ENCODE assay signal across 8 cellular contexts in genomic region chr10:71319042-71319799, GRCh38. TPM values are rescaled to one million over a fixed set of nuclear protein-coding genes. Genes with fewer than 3 reads are reported as not detected.
DNase-seq lines count a peak whose midpoint lies in the region; ATAC-seq and TF ChIP-seq lines count a peak whose summit lies in the region.

SLC29A3 (plus strand) TSS chr10:71319259; CDS start chr10:71319310, 51 bp downstream.

- H3K27me3 ChIP-seq in Peyer's patch, result no peaks in the 10 kb centered on the region

- BruUV-seq in Calu3 (replicated peaks; lab: Mats Ljungman, UMichigan), result no TSS peak

- no peaks in the 10 kb centered on the region for H3K9me3 Mint-ChIP-seq in Calu3 (ENCODE audit: low read depth, unreplicated experiment)
- no peaks in the 10 kb centered on the region for H3K9me3 Mint-ChIP-seq in activated T-helper 1 cell treated with anti-CD3 and anti-CD28 coated beads, Interleukin-12 subunit alpha, Interleukin-12 subunit beta, Interleukin-2, Interleukin-4 antibody, amounts not matched to agents 30 ng/mL and 10 ng/mL and 1 ng/mL, durations not matched to agents 14 hours and 24 hours and 36 hours
- H3K9me3 Mint-ChIP-seq in natural killer cell, result no peaks in the 10 kb centered on the region

- peak; percentile 57 for ATAC-seq in GM21360 (IDR thresholded peaks at IDR 0.05; ENCODE audit: unreplicated experiment)
- ATAC-seq in natural killer cell, result peak; percentile 89 to 94 (median 90)

- CTCF ChIA-PET in Calu3 (lab: Charles Lee), result interaction anchor here (0.7 to 2.3 kb wide), 31 partner anchors 12 to 636 kb away, joined by 3 to 27 read pairs (median 4); partner anchors contain the start of gene CDH23

- H3K36me3 ChIP-seq in Peyer's patch, result no peaks in the 10 kb centered on the region

- H3K27ac Mint-ChIP-seq in Calu3 (ENCODE audit: unreplicated experiment), result peak within 1 kb of the TSS; percentile 6
- H3K27ac Mint-ChIP-seq in activated T-helper 1 cell treated with anti-CD3 and anti-CD28 coated beads, Interleukin-12 subunit alpha, Interleukin-12 subunit beta, Interleukin-2, Interleukin-4 antibody, amounts not matched to agents 30 ng/mL and 10 ng/mL and 1 ng/mL, durations not matched to agents 14 hours and 24 hours and 36 hours, result peak within 1 kb of the TSS; percentile 83
- H3K27ac Mint-ChIP-seq in natural killer cell, result peak within 1 kb of the TSS; percentile 34 to 91

- DNase-seq in Calu3 (peak; percentile 88), HuH-7 (ENCODE audit: low spot score) (peak; percentile 83), Peyer's patch (peak; percentile 81 to 90 (median 86)), fibroblast of peridontal ligament (ENCODE audit: extremely low read depth) (peak; percentile 48), natural killer cell (peak; percentile 73)
- DNase-seq in activated T-helper 1 cell treated with anti-CD3 and anti-CD28 coated beads, Interleukin-12 subunit alpha, Interleukin-12 subunit beta, Interleukin-2, Interleukin-4 antibody, amounts not matched to agents 30 ng/mL and 10 ng/mL and 1 ng/mL, durations not matched to agents 14 hours and 24 hours and 36 hours (ENCODE audit: low spot score), result peak; percentile 81
- peak; percentile 44 to 74 (median 66) for DNase-seq in stimulated activated naive CD4-positive, alpha-beta T cell (lab: John Stamatoyannopoulos, UW)

- peaks cover 16% of the 10 kb centered on the region for H3K36me3 Mint-ChIP-seq in Calu3 (ENCODE audit: insufficient read depth, unreplicated experiment)
- peaks cover 6% of the 10 kb centered on the region for H3K36me3 Mint-ChIP-seq in activated T-helper 1 cell treated with anti-CD3 and anti-CD28 coated beads, Interleukin-12 subunit alpha, Interleukin-12 subunit beta, Interleukin-2, Interleukin-4 antibody, amounts not matched to agents 30 ng/mL and 10 ng/mL and 1 ng/mL, durations not matched to agents 14 hours and 24 hours and 36 hours (ENCODE audit: low read depth)
- peaks cover 9% of the 10 kb centered on the region for H3K36me3 Mint-ChIP-seq in natural killer cell

- TF ChIP-seq POLR2A in Peyer's patch (IDR thresholded peaks at IDR 0.05), result peak; percentile 53 to 58

- H3K27ac ChIP-seq in Peyer's patch, result peak within 1 kb of the TSS; percentile 63 to 89 (median 76)

- intact Hi-C loops in Calu3 (cut with micrococcal nuclease; ENCODE audit: unreplicated experiment), result loop anchor here (2.0 to 10.0 kb wide), 2 partner anchors 58 to 166 kb away; no protein-coding TSS in a partner anchor
- intact Hi-C loops in activated T-helper 1 cell treated with anti-CD3 and anti-CD28 coated beads, Interleukin-12 subunit alpha, Interleukin-12 subunit beta, Interleukin-2, Interleukin-4 antibody, amounts not matched to agents 30 ng/mL and 10 ng/mL and 1 ng/mL, durations not matched to agents 14 hours and 24 hours and 36 hours (cut with micrococcal nuclease), result loop anchor here (1.0 kb wide), 6 partner anchors 58 to 577 kb away; partner anchors contain the start of gene PSAP
- intact Hi-C loops in natural killer cell (cut with micrococcal nuclease), result loop anchor here (1.0 to 5.0 kb wide), 3 partner anchors 58 to 388 kb away; no protein-coding TSS in a partner anchor

- TF ChIP-seq CTCF in Calu3 (IDR thresholded peaks at IDR 0.05; ENCODE audit: unreplicated experiment), result peak; percentile 60
- peak; percentile 30 to 65 (median 57) for TF ChIP-seq CTCF in Peyer's patch (IDR thresholded peaks at IDR 0.05)
- TF ChIP-seq CTCF in natural killer cell (IDR thresholded peaks at IDR 0.05), result peak; percentile 32

- H3K9me3 ChIP-seq in Peyer's patch, result no peaks in the 10 kb centered on the region

- H3K27me3 Mint-ChIP-seq in Calu3 (ENCODE audit: unreplicated experiment) (peaks cover under 1% of the 10 kb centered on the region), natural killer cell (ENCODE audit: low read depth in 2 of 2) (peaks cover 0 to 6% of the 10 kb centered on the region in 2 donors)
- peaks cover 1% of the 10 kb centered on the region for H3K27me3 Mint-ChIP-seq in activated T-helper 1 cell treated with anti-CD3 and anti-CD28 coated beads, Interleukin-12 subunit alpha, Interleukin-12 subunit beta, Interleukin-2, Interleukin-4 antibody, amounts not matched to agents 30 ng/mL and 10 ng/mL and 1 ng/mL, durations not matched to agents 14 hours and 24 hours and 36 hours (ENCODE audit: insufficient read depth)

- no peaks in the 10 kb centered on the region for H3K4me1 Mint-ChIP-seq in Calu3 (ENCODE audit: low read depth, unreplicated experiment)
- peaks cover 23% of the 10 kb centered on the region for H3K4me1 Mint-ChIP-seq in activated T-helper 1 cell treated with anti-CD3 and anti-CD28 coated beads, Interleukin-12 subunit alpha, Interleukin-12 subunit beta, Interleukin-2, Interleukin-4 antibody, amounts not matched to agents 30 ng/mL and 10 ng/mL and 1 ng/mL, durations not matched to agents 14 hours and 24 hours and 36 hours (ENCODE audit: low read depth)
- H3K4me1 Mint-ChIP-seq in natural killer cell, result peaks cover 19 to 34% of the 10 kb centered on the region in 2 donors

- H3K4me3 Mint-ChIP-seq in Calu3 (ENCODE audit: low read depth, unreplicated experiment), result peak within 1 kb of the TSS; percentile 86
- H3K4me3 Mint-ChIP-seq in activated T-helper 1 cell treated with anti-CD3 and anti-CD28 coated beads, Interleukin-12 subunit alpha, Interleukin-12 subunit beta, Interleukin-2, Interleukin-4 antibody, amounts not matched to agents 30 ng/mL and 10 ng/mL and 1 ng/mL, durations not matched to agents 14 hours and 24 hours and 36 hours, result peak within 1 kb of the TSS; percentile 96
- peak within 1 kb of the TSS; percentile 92 for H3K4me3 Mint-ChIP-seq in natural killer cell

- H3K4me3 ChIP-seq in Peyer's patch, result peak within 1 kb of the TSS; percentile 68 to 85 (median 77)

- H3K4me1 ChIP-seq in Peyer's patch, result peaks cover 0 to 12% (median 7%) of the 10 kb centered on the region in 4 donors

RNA-seq across cellular contexts. Expression of gene SLC29A3, which starts in this region (rescaled TPM):
- total RNA-seq in Calu3 (2022) (5.9 and 7.7 TPM in 2 replicates), Peyer's patch (1 to 10 TPM in 3 of 4 donors, not detected in 1; 1.9 to 4.4 (median 2.8) TPM), natural killer cell (1 to 10 TPM; 4.0 to 6.6 (median 5.3) TPM)
- 6.6 and 6.8 TPM in 2 replicates for total RNA-seq in activated T-helper 1 cell treated with anti-CD3 and anti-CD28 coated beads, Interleukin-12 subunit alpha, Interleukin-12 subunit beta, Interleukin-2, Interleukin-4 antibody, amounts not matched to agents 30 ng/mL and 10 ng/mL and 1 ng/mL, durations not matched to agents 14 hours and 24 hours and 36 hours

Comparison
In these comparisons a context has a peak if more than half of its experiments do, and no peak if none do; other contexts are left out.
1. Peak in every context shown above with its lines: DNase-seq, ATAC-seq, H3K4me3 ChIP-seq and H3K27ac ChIP-seq.
2. H3K27ac Mint-ChIP-seq: peak in every context shown above with its lines; median percentile 83 in activated T-helper 1 cell treated with anti-CD3 and anti-CD28 coated beads, Interleukin-12 subunit alpha, Interleukin-12 subunit beta, Interleukin-2, Interleukin-4 antibody, amounts not matched to agents 30 ng/mL and 10 ng/mL and 1 ng/mL, durations not matched to agents 14 hours and 24 hours and 36 hours; 62 in natural killer cell; 6 in Calu3.